ENCODE assay signal across 1 cellular context in genomic region chr20:290081-290831, GRCh38.
TF ChIP-seq lines count a peak whose summit lies in the region.

Gene C20orf96, minus strand, starts transcription at chr20:290750. Its CDS starts 140 bp downstream, at chr20:290610.

TF ChIP-seq in HepG2, 621 proteins besides CTCF, POLR2A, EP300 and RAD21 (continued from another document and continues in another):
- TF ChIP-seq ZNF280D (CRISPR knock-in tag; IDR thresholded peaks at IDR 0.05) (no peak), FIP1L1 (IDR thresholded peaks at IDR 0.05; ENCODE audit: borderline replicate concordance, insufficient read depth, low read depth, low read length) (no peak), DZIP1 (CRISPR knock-in tag; IDR thresholded peaks at IDR 0.05) (no peak), SIN3B (IDR thresholded peaks at IDR 0.05; ENCODE audit: low read length) (no peak), ZNF580 (CRISPR knock-in tag; IDR thresholded peaks at IDR 0.05; ENCODE audit: borderline replicate concordance, low read depth) (0 out of 2 replicates have a peak, but pooled peaks have one; percentile 34), ZSCAN21 (CRISPR knock-in tag; IDR thresholded peaks at IDR 0.05; ENCODE audit: borderline replicate concordance) (peak; percentile 49; the same call in 1 of the 2 replicates), ZNF430 (CRISPR knock-in tag; IDR thresholded peaks at IDR 0.05) (peak; percentile 89; the same call in 1 of the 2 replicates), NFE2L1 (CRISPR knock-in tag; IDR thresholded peaks at IDR 0.05; ENCODE audit: borderline replicate concordance) (no peak; the same call in 1 of the 2 replicates), NFATC3 (CRISPR knock-in tag; IDR thresholded peaks at IDR 0.05) (peak; percentile 19; the same call in 1 of the 2 replicates), ZNF773 (CRISPR knock-in tag; IDR thresholded peaks at IDR 0.05; ENCODE audit: borderline replicate concordance) (peak; percentile 33; the same call in 1 of the 2 replicates), PTBP1 (IDR thresholded peaks at IDR 0.05; ENCODE audit: low read depth, low read length, poor library complexity, severe bottlenecking) (no peak), ERF (CRISPR knock-in tag; IDR thresholded peaks at IDR 0.05) (no peak), ELF3 (CRISPR knock-in tag; IDR thresholded peaks at IDR 0.05) (no peak; the same call in 1 of the 2 replicates), GTF3A (CRISPR knock-in tag; conservative IDR thresholded peaks at IDR 0.05) (0 out of 2 replicates have a peak, but pooled peaks have one; percentile 34), ZNF746 (CRISPR knock-in tag; IDR thresholded peaks at IDR 0.05) (peak; percentile 19; the same call in 1 of the 2 replicates), PAWR (CRISPR knock-in tag; IDR thresholded peaks at IDR 0.05; ENCODE audit: borderline replicate concordance) (no peak), THAP7 (CRISPR knock-in tag; IDR thresholded peaks at IDR 0.05) (no peak), ZNF557 (CRISPR knock-in tag; IDR thresholded peaks at IDR 0.05) (no peak), SRY (CRISPR knock-in tag; IDR thresholded peaks at IDR 0.05) (no peak), TCF7L2 (IDR thresholded peaks at IDR 0.05; ENCODE audit: low read depth, low read length) (no peak), ZNF138 (CRISPR knock-in tag; IDR thresholded peaks at IDR 0.05; ENCODE audit: low read depth) (no peak), TOPORS (CRISPR knock-in tag; IDR thresholded peaks at IDR 0.05) (0 out of 2 replicates have a peak, but pooled peaks have one; percentile 29), GPN1 (CRISPR knock-in tag; IDR thresholded peaks at IDR 0.05; ENCODE audit: borderline replicate concordance) (no peak), ZFAT (CRISPR knock-in tag; conservative IDR thresholded peaks at IDR 0.05) (no peak; the same call in 1 of the 2 replicates), SMARCC2 (IDR thresholded peaks at IDR 0.05) (no peak), ZNF432 (CRISPR knock-in tag; IDR thresholded peaks at IDR 0.05; ENCODE audit: borderline replicate concordance) (no peak), RELA (CRISPR knock-in tag; IDR thresholded peaks at IDR 0.05) (no peak), ZNF841 (CRISPR knock-in tag; IDR thresholded peaks at IDR 0.05; ENCODE audit: borderline replicate concordance) (no peak), ZNF567 (CRISPR knock-in tag; IDR thresholded peaks at IDR 0.05; ENCODE audit: borderline replicate concordance) (no peak; the same call in 1 of the 2 replicates), RXRA (CRISPR knock-in tag; IDR thresholded peaks at IDR 0.05) (peak; percentile 69), SUZ12 (IDR thresholded peaks at IDR 0.05; ENCODE audit: low read depth, low read length) (no peak), NAIF1 (CRISPR knock-in tag; IDR thresholded peaks at IDR 0.05; ENCODE audit: borderline replicate concordance) (0 out of 2 replicates have a peak, but pooled peaks have one; percentile 69), ZNF326 (CRISPR knock-in tag; IDR thresholded peaks at IDR 0.05; ENCODE audit: borderline replicate concordance) (no peak), SNAPC5 (CRISPR knock-in tag; IDR thresholded peaks at IDR 0.05; ENCODE audit: borderline replicate concordance) (no peak), ZNF343 (CRISPR knock-in tag; IDR thresholded peaks at IDR 0.05) (no peak), JARID2 (CRISPR knock-in tag; IDR thresholded peaks at IDR 0.05; ENCODE audit: insufficient replicate concordance) (no peak), SETDB1 (CRISPR knock-in tag; IDR thresholded peaks at IDR 0.05; ENCODE audit: borderline replicate concordance) (no peak), SAP130 (CRISPR knock-in tag; IDR thresholded peaks at IDR 0.05; ENCODE audit: low read depth) (peak; percentile 97), ZKSCAN8 (CRISPR knock-in tag; IDR thresholded peaks at IDR 0.05; ENCODE audit: borderline replicate concordance) (no peak), JDP2 (CRISPR knock-in tag; IDR thresholded peaks at IDR 0.05; ENCODE audit: borderline replicate concordance) (no peak), ZNF232 (CRISPR knock-in tag; IDR thresholded peaks at IDR 0.05; ENCODE audit: borderline replicate concordance) (no peak; the same call in 1 of the 2 replicates), RFX3 (CRISPR knock-in tag; IDR thresholded peaks at IDR 0.05) (peak; percentile 95), ZNF251 (CRISPR knock-in tag; IDR thresholded peaks at IDR 0.05) (no peak), ZFP41 (CRISPR knock-in tag; IDR thresholded peaks at IDR 0.05; ENCODE audit: borderline replicate concordance) (0 out of 2 replicates have a peak, but pooled peaks have one; percentile 34), CENPX (CRISPR knock-in tag; IDR thresholded peaks at IDR 0.05) (no peak), PAF1 (CRISPR knock-in tag; IDR thresholded peaks at IDR 0.05) (no peak), ZNF616 (CRISPR knock-in tag; IDR thresholded peaks at IDR 0.05; ENCODE audit: low read depth) (no peak), ZNF644 (CRISPR knock-in tag; IDR thresholded peaks at IDR 0.05; ENCODE audit: low read depth) (no peak)
- TF ChIP-seq, protein P1, sequence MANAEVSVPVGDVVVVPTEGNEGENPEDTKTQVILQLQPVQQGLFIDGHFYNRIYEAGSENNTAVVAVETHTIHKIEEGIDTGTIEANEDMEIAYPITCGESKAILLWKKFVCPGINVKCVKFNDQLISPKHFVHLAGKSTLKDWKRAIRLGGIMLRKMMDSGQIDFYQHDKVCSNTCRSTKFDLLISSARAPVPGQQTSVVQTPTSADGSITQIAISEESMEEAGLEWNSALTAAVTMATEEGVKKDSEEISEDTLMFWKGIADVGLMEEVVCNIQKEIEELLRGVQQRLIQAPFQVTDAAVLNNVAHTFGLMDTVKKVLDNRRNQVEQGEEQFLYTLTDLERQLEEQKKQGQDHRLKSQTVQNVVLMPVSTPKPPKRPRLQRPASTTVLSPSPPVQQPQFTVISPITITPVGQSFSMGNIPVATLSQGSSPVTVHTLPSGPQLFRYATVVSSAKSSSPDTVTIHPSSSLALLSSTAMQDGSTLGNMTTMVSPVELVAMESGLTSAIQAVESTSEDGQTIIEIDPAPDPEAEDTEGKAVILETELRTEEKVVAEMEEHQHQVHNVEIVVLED (CRISPR knock-in tag; IDR thresholded peaks at IDR 0.05; ENCODE audit: borderline replicate concordance), result peak; percentile 42; the same call in 1 of the 2 replicates
- TF ChIP-seq, protein P2, sequence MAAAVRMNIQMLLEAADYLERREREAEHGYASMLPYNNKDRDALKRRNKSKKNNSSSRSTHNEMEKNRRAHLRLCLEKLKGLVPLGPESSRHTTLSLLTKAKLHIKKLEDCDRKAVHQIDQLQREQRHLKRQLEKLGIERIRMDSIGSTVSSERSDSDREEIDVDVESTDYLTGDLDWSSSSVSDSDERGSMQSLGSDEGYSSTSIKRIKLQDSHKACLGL (CRISPR knock-in tag; IDR thresholded peaks at IDR 0.05), result peak; percentile 70; the same call in 1 of the 2 replicates
- TF ChIP-seq, protein P3, sequence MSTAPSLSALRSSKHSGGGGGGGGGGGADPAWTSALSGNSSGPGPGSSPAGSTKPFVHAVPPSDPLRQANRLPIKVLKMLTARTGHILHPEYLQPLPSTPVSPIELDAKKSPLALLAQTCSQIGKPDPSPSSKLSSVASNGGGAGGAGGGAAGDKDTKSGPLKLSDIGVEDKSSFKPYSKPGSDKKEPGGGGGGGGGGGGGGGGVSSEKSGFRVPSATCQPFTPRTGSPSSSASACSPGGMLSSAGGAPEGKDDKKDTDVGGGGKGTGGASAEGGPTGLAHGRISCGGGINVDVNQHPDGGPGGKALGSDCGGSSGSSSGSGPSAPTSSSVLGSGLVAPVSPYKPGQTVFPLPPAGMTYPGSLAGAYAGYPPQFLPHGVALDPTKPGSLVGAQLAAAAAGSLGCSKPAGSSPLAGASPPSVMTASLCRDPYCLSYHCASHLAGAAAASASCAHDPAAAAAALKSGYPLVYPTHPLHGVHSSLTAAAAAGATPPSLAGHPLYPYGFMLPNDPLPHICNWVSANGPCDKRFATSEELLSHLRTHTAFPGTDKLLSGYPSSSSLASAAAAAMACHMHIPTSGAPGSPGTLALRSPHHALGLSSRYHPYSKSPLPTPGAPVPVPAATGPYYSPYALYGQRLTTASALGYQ (CRISPR knock-in tag; IDR thresholded peaks at IDR 0.05), result peak; percentile 1; the same call in 1 of the 2 replicates
- TF ChIP-seq, protein P4, sequence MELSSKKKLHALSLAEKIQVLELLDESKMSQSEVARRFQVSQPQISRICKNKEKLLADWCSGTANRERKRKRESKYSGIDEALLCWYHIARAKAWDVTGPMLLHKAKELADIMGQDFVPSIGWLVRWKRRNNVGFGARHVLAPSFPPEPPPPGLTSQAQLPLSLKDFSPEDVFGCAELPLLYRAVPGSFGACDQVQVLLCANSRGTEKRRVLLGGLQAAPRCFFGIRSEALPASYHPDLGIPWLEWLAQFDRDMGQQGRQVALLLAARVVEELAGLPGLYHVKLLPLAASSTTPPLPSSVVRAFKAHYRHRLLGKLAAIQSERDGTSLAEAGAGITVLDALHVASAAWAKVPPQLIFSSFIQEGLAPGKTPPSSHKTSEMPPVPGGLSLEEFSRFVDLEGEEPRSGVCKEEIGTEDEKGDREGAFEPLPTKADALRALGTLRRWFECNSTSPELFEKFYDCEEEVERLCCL (CRISPR knock-in tag; IDR thresholded peaks at IDR 0.05; ENCODE audit: borderline replicate concordance), result no peak
- TF ChIP-seq, protein P5, sequence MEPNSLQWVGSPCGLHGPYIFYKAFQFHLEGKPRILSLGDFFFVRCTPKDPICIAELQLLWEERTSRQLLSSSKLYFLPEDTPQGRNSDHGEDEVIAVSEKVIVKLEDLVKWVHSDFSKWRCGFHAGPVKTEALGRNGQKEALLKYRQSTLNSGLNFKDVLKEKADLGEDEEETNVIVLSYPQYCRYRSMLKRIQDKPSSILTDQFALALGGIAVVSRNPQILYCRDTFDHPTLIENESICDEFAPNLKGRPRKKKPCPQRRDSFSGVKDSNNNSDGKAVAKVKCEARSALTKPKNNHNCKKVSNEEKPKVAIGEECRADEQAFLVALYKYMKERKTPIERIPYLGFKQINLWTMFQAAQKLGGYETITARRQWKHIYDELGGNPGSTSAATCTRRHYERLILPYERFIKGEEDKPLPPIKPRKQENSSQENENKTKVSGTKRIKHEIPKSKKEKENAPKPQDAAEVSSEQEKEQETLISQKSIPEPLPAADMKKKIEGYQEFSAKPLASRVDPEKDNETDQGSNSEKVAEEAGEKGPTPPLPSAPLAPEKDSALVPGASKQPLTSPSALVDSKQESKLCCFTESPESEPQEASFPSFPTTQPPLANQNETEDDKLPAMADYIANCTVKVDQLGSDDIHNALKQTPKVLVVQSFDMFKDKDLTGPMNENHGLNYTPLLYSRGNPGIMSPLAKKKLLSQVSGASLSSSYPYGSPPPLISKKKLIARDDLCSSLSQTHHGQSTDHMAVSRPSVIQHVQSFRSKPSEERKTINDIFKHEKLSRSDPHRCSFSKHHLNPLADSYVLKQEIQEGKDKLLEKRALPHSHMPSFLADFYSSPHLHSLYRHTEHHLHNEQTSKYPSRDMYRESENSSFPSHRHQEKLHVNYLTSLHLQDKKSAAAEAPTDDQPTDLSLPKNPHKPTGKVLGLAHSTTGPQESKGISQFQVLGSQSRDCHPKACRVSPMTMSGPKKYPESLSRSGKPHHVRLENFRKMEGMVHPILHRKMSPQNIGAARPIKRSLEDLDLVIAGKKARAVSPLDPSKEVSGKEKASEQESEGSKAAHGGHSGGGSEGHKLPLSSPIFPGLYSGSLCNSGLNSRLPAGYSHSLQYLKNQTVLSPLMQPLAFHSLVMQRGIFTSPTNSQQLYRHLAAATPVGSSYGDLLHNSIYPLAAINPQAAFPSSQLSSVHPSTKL (CRISPR knock-in tag; IDR thresholded peaks at IDR 0.05), result peak; percentile 55; the same call in 1 of the 2 replicates
